ENCODE assay signal across 12 cellular contexts in the genomic region with DNA sequence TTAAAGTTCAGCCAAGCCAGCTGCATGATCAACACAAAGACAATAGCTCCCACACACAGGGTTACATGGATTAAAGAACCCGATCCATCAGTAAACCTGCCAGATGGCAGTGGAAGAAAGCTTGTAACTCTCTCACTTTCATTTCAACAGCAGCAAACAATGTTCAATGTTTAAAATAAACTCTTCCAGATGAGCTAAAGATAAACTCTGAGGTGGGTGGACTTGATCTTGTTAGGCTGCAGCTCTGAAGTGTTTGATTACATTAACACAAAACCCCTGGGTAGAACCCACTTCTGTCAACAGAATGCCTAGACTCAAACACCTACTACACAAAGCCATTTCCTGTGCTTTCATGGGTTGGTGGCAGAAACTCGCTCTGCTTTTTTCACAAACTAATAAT. TPM values are rescaled to one million over a fixed set of nuclear protein-coding genes. Genes with fewer than 3 reads are reported as not detected.
DNase-seq lines count a peak whose midpoint lies in the region; ATAC-seq, FAIRE-seq and TF ChIP-seq lines count a peak whose summit lies in the region.
"Had no signal": no experiment of that assay in that cellular context is flagged by ENCODE, and none has a peak within 500 bp of the region (broad histone marks: within the 10 kb centered on the region; RNA-seq: fewer than 3 reads in every experiment).

No MANE protein-coding gene starts in this region.

- H4K20me1 ChIP-seq in MM.1S (ENCODE audit: insufficient read depth, low read length) = no peaks in the 10 kb centered on the region

- peak overlapping the region; percentile 17 for H2AFZ ChIP-seq in MM.1S (ENCODE audit: low read length)

- H3K4me3 Mint-ChIP-seq in stimulated activated naive CD8-positive, alpha-beta T cell treated with anti-CD3 and anti-CD28 coated beads, Interleukin-15, amount 100 ng/mL, for 72 hours = peak overlapping the region; percentile 38 to 72

- 0 out of 2 replicates have a peak, but pooled peaks cover 5% of the 10 kb centered on the region for H3K4me1 ChIP-seq in MM.1S (ENCODE audit: low read length)
- peaks cover 8 to 11% (median 10%) of the 10 kb centered on the region in 3 donors for H3K4me1 ChIP-seq in pancreas

- H3K4me1 Mint-ChIP-seq in stimulated activated naive CD8-positive, alpha-beta T cell treated with anti-CD3 and anti-CD28 coated beads, Interleukin-15, amount 100 ng/mL, for 72 hours = peaks cover 40% of the 10 kb centered on the region

- DNase-seq in stimulated activated naive CD8-positive, alpha-beta T cell treated with anti-CD3 and anti-CD28 coated beads, Interleukin-15, amount 100 ng/mL, for 72 hours = no peak
- DNase-seq in stimulated activated naive CD8-positive, alpha-beta T cell treated with anti-CD3 and anti-CD28 coated beads, Interleukin-15, Interleukin-2, amounts not matched to agents 100 U/mL and 50 U/mL, for 24 hours = no peak
- peak; percentile 62 for DNase-seq in MM.1S
- peak; percentile 40 for DNase-seq in WERI-Rb-1
- peak; percentile 14 for DNase-seq in superior temporal gyrus (ENCODE audit: extremely low spot score)
- no peak for DNase-seq in pancreas
- DNase-seq: C1 segment of cervical spinal cord, hypothalamus, NCI-H526 had no signal

- H3K36me3 ChIP-seq in MM.1S (replicated peaks; ENCODE audit: insufficient read depth, low read length) (no peaks in the 10 kb centered on the region), WERI-Rb-1 (no peaks in the 10 kb centered on the region), pancreas (no peaks in the 10 kb centered on the region)

- H3K9me3 ChIP-seq in MM.1S (replicated peaks; ENCODE audit: insufficient read depth, low read length) (no peaks in the 10 kb centered on the region), WERI-Rb-1 (ENCODE audit: severe bottlenecking) (no peaks in the 10 kb centered on the region), pancreas (no peaks in the 10 kb centered on the region)

- H3K27me3 Mint-ChIP-seq in stimulated activated naive CD8-positive, alpha-beta T cell treated with anti-CD3 and anti-CD28 coated beads, Interleukin-15, amount 100 ng/mL, for 72 hours = no peaks in the 10 kb centered on the region

- peak overlapping the region; percentile 49 to 85 for H3K27ac Mint-ChIP-seq in stimulated activated naive CD8-positive, alpha-beta T cell treated with anti-CD3 and anti-CD28 coated beads, Interleukin-15, amount 100 ng/mL, for 72 hours

- H3K27ac ChIP-seq in MM.1S (ENCODE audit: low read length) = peak overlapping the region; percentile 56; the same call in 1 of the 2 replicates
- H3K27ac ChIP-seq in WERI-Rb-1 = no peak overlapping the region
- H3K27ac ChIP-seq in pancreas = no peak overlapping the region

- H3K4me2 ChIP-seq in MM.1S (ENCODE audit: low read depth, low read length) = peak overlapping the region; percentile 38

- peak overlapping the region; percentile 13; the same call in 1 of the 2 replicates for H3K9ac ChIP-seq in MM.1S (ENCODE audit: low read length)

- no peaks in the 10 kb centered on the region for H3K27me3 ChIP-seq in MM.1S (replicated peaks; ENCODE audit: insufficient read depth, low read length)
- H3K27me3 ChIP-seq in WERI-Rb-1 (ENCODE audit: insufficient read depth, low read depth, severe bottlenecking) = no peaks in the 10 kb centered on the region
- H3K27me3 ChIP-seq in pancreas = no peaks in the 10 kb centered on the region

- H3K9me2 ChIP-seq in MM.1S (replicated peaks; ENCODE audit: insufficient read depth, low read length) = no peaks in the 10 kb centered on the region

- no peak for FAIRE-seq in pancreas (lab: Jason Lieb, UNC)

- 86 to 92% methylated on average over 2 of the region's 2 CpGs for WGBS in pancreas, 2 donors

- ATAC-seq in stimulated activated naive CD8-positive, alpha-beta T cell treated with anti-CD3 and anti-CD28 coated beads, Interleukin-15, amount 100 ng/mL, for 72 hours = peak; percentile 61
- ATAC-seq in stimulated activated naive CD8-positive, alpha-beta T cell treated with anti-CD3 and anti-CD28 coated beads, Interleukin-15, Interleukin-2, amounts not matched to agents 100 U/mL and 50 U/mL, for 24 hours = no peak
- ATAC-seq in GM19324 (IDR thresholded peaks at IDR 0.05; ENCODE audit: low FRiP score, unreplicated experiment) = no peak
- no peak for ATAC-seq in HG02973 (IDR thresholded peaks at IDR 0.05; ENCODE audit: unreplicated experiment)
- ATAC-seq in pancreas = no peak

- TF ChIP-seq CTCF in MM.1S (IDR thresholded peaks at IDR 0.05; ENCODE audit: low read length) (no peak), WERI-Rb-1 (IDR thresholded peaks at IDR 0.05; ENCODE audit: low read depth, low read length) (no peak), pancreas (IDR thresholded peaks at IDR 0.05) (no peak)

- H3K4me3 ChIP-seq in MM.1S (ENCODE audit: low read length) (peak overlapping the region; percentile 7; the same call in 1 of the 2 replicates), WERI-Rb-1 (ENCODE audit: low read depth, low read length) (no peak overlapping the region), pancreas (no peak overlapping the region)

- 0 out of 2 replicates have a peak, but pooled peaks cover 5% of the 10 kb centered on the region for H3F3A ChIP-seq in MM.1S (ENCODE audit: insufficient read depth, low read length)

- intact Hi-C loops in pancreas (cut with DNase I) = no loop called here

- no peaks in the 10 kb centered on the region for H3K79me2 ChIP-seq in MM.1S (ENCODE audit: low read length)

- peaks cover 0 to 2% of the 10 kb centered on the region in 2 donors for H3K9me3 Mint-ChIP-seq in stimulated activated naive CD8-positive, alpha-beta T cell treated with anti-CD3 and anti-CD28 coated beads, Interleukin-15, amount 100 ng/mL, for 72 hours

RNA-seq across cellular contexts. Expression of a gene that starts 13.9 kb away (rescaled TPM):
- 10 to 100 TPM in 2 of 6 donors, 1 to 10 TPM in 4; 8.0 to 13.5 (median 8.9) TPM for total RNA-seq in pancreas
- polyA plus RNA-seq in pancreas = 10 to 100 TPM in 1 of 2 donors, 1 to 10 TPM in 1; 8.2 to 13.6 TPM

RNA-seq across cellular contexts. Expression of a gene that starts 42.8 kb away (rescaled TPM):
- total RNA-seq in pancreas = not detected
- polyA plus RNA-seq in pancreas = under 1 TPM in 1 of 2 donors, not detected in 1; 0.05 TPM
- polyA plus RNA-seq: neural cell had no signal

Comparison
In these comparisons a context has a peak if more than half of its experiments do, and no peak if none do; other contexts are left out.
1. DNase-seq: peak in MM.1S (single experiment), WERI-Rb-1 (single experiment) and superior temporal gyrus (single experiment); none in stimulated activated naive CD8-positive, alpha-beta T cell treated with anti-CD3 and anti-CD28 coated beads, Interleukin-15, amount 100 ng/mL, for 72 hours (0 of 2), stimulated activated naive CD8-positive, alpha-beta T cell treated with anti-CD3 and anti-CD28 coated beads, Interleukin-15, Interleukin-2, amounts not matched to agents 100 U/mL and 50 U/mL, for 24 hours (single experiment) and pancreas (0 of 6).